In the genomic region with DNA sequence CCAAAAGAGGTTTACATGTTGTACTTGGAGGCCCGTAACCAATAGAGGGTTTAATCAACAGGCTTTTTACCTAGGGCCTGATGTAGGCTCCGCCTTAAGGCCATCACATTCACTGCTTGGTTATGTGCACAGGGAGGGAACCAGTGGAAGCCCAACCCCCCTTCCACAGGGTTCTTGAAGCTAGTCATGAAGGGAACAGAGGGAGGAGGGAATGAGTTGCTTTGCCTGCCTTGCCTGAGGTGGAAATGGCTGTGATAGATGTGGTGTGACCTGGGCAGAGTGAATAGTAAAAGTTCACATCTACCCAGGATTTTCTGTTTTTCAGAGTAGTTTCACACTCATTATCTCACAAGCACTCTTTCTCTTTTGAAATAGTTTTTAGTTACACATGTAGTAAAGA, we compare ENCODE assay signal across 20 cellular contexts.
A peak's percentile ranks its signal among the peaks of the same experiment; 100 is the strongest.
DNase-seq lines count a peak whose midpoint lies in the region; ATAC-seq and TF ChIP-seq lines count a peak whose summit lies in the region.
"Had no signal": no experiment of that assay in that cellular context is flagged by ENCODE, and none has a peak within 500 bp of the region (broad histone marks: within the 10 kb centered on the region; RNA-seq: fewer than 3 reads in every experiment).

No MANE protein-coding gene starts in this region.

- in situ Hi-C loops in Caki2 (cut with HindIII; ENCODE audit: low pct_unique_long_range_greater_than_20kb, low sequenced_read_pairs): no loop called here

- ATAC-seq in SK-N-SH treated with all-trans-retinoic acid at 6 μM for 48 hours (peak; percentile 29; the same call in 2 of the 3 replicates), GM18870 (IDR thresholded peaks at IDR 0.05; ENCODE audit: unreplicated experiment) (no peak)
- ATAC-seq: A549 had no signal

- peak; percentile 63 for DNase-seq in activated CD4-positive, alpha-beta T cell treated with anti-CD3 and anti-CD28 coated beads for 48 hours
- DNase-seq in activated CD4-positive, alpha-beta T cell treated with anti-CD3 and anti-CD28 coated beads, Interleukin-2, amount 50 U/mL, for 1 hour: no peak
- DNase-seq in Caki2 (ENCODE audit: low read depth) (peak; percentile 38), kidney tubule cell (ENCODE audit: low spot score) (peak; percentile 81), NCI-H1092 (lab: John Stamatoyannopoulos, UW) (no peak)
- DNase-seq in stimulated activated naive CD4-positive, alpha-beta T cell treated with Interleukin-2 at 50 U/mL for 16 hours (lab: John Stamatoyannopoulos, UW): no peak
- DNase-seq: brain microvascular endothelial cell; DND-41; effector CD8-positive, alpha-beta T cell; GM23248; hypothalamus; mammary epithelial cell; NCI-H1092 treated with DMSO at 0.1 percent for 48 hours; NCI-H2029; NCI-H2227 treated with DMSO at 0.1 percent for 48 hours; NCI-H748 treated with DMSO at 0.1 percent for 48 hours; upper lobe of left lung had no signal

TF ChIP-seq in SK-N-SH treated with all-trans-retinoic acid at 6 μM for 48 hours, 23 proteins besides CTCF, POLR2A, EP300 and RAD21:
- TF ChIP-seq CSRNP3 (CRISPR knock-in tag; IDR thresholded peaks at IDR 0.05) (no peak), ZNF565 (CRISPR knock-in tag; conservative IDR thresholded peaks at IDR 0.05; ENCODE audit: low read depth) (no peak)

Comparison
In these comparisons a context has a peak if more than half of its experiments do, and no peak if none do; other contexts are left out.
1. DNase-seq: peak in activated CD4-positive, alpha-beta T cell treated with anti-CD3 and anti-CD28 coated beads for 48 hours (single experiment), Caki2 (single experiment) and kidney tubule cell (single experiment); none in activated CD4-positive, alpha-beta T cell treated with anti-CD3 and anti-CD28 coated beads, Interleukin-2, amount 50 U/mL, for 1 hour (single experiment), stimulated activated naive CD4-positive, alpha-beta T cell treated with Interleukin-2 at 50 U/mL for 16 hours (single experiment) and NCI-H1092 (single experiment).